Comparison of ENCODE assay signal across 26 cellular contexts in genomic region chr5:77355751-77356150, GRCh38.
"Had no signal": no experiment of that assay in that cellular context is flagged by ENCODE, and none has a peak within 500 bp of the region (broad histone marks: within the 10 kb centered on the region; RNA-seq: fewer than 3 reads in every experiment).

No MANE protein-coding gene starts in this region.

- H3K4me3 Mint-ChIP-seq: activated CD4-positive, alpha-beta T cell treated with anti-CD3 and anti-CD28 coated beads, Interleukin-2, amount 10 ng/mL, durations not matched to agents 7 days and 5 days; nephron progenitor cell had no signal

- H3K36me3 ChIP-seq: breast epithelium, left lung, tibial nerve had no signal

- H3K27ac ChIP-seq: breast epithelium, coronary artery, left lung, tibial nerve had no signal

- DNase-seq: activated CD4-positive, alpha-beta T cell treated with anti-CD3 and anti-CD28 coated beads, Interleukin-2, amount 10 ng/mL, durations not matched to agents 7 days and 5 days; activated CD8-positive, alpha-beta memory T cell treated with anti-CD3 and anti-CD28 coated beads for 24 hours; activated CD8-positive, alpha-beta memory T cell treated with anti-CD3 and anti-CD28 coated beads, Interleukin-2, amount 50 U/mL, for 48 hours; activated effector memory CD4-positive, alpha-beta T cell treated with Interleukin-2 at 50 U/mL for 16 hours; activated naive CD4-positive, alpha-beta T cell treated with anti-CD3 and anti-CD28 coated beads, Interleukin-2, amount 50 U/mL, for 16 hours; activated T-cell treated with anti-CD3 and anti-CD28 coated beads, Interleukin-2, amount 50 U/mL, for 48 hours; erythroblast; foreskin melanocyte; glutamatergic neuron; hypothalamus; islet precursor cell; left lung; mammary epithelial cell; midbrain; nephron progenitor cell; occipital lobe; posterior cingulate gyrus; retina; stimulated activated CD4-positive, alpha-beta T cell treated with anti-CD3 and anti-CD28 coated beads, Interleukin-12 subunit alpha, Interleukin-12 subunit beta, amount 100 ng/mL, for 4 hours; stimulated activated CD4-positive, alpha-beta T cell treated with anti-CD3 and anti-CD28 coated beads, Interleukin-1b, Interleukin-23, amount 100 ng/mL, for 48 hours; stimulated activated naive CD8-positive, alpha-beta T cell treated with anti-CD3 and anti-CD28 coated beads, Interleukin-15, Interleukin-2, amounts not matched to agents 100 U/mL and 50 U/mL, for 24 hours; substantia nigra; T-helper 9 cell had no signal

- H3K4me3 ChIP-seq: breast epithelium, coronary artery, left lung, tibial nerve had no signal

- H3K27me3 Mint-ChIP-seq: activated CD4-positive, alpha-beta T cell treated with anti-CD3 and anti-CD28 coated beads, Interleukin-2, amount 10 ng/mL, durations not matched to agents 7 days and 5 days had no signal

- H3K27ac Mint-ChIP-seq: activated CD4-positive, alpha-beta T cell treated with anti-CD3 and anti-CD28 coated beads, Interleukin-2, amount 10 ng/mL, durations not matched to agents 7 days and 5 days; nephron progenitor cell had no signal

- H3K4me1 ChIP-seq: breast epithelium, tibial nerve had no signal

- H3K9me3 Mint-ChIP-seq: activated CD4-positive, alpha-beta T cell treated with anti-CD3 and anti-CD28 coated beads, Interleukin-2, amount 10 ng/mL, durations not matched to agents 7 days and 5 days; nephron progenitor cell had no signal

- H3K9me3 ChIP-seq: breast epithelium, left lung, tibial nerve had no signal

- H3K4me1 Mint-ChIP-seq: nephron progenitor cell had no signal

- ATAC-seq: left lung had no signal

- H3K27me3 ChIP-seq: breast epithelium, left lung, tibial nerve had no signal
